1 cellular context compared by ENCODE assay signal in genomic region chr20:50730765-50731054, GRCh38.
TF ChIP-seq lines count a peak whose summit lies in the region.

No MANE protein-coding gene starts in this region.

TF ChIP-seq in GM12878, 131 proteins besides CTCF, POLR2A, EP300 and RAD21 (continued from another document and continues in another):
- no peak for TF ChIP-seq E2F8 (IDR thresholded peaks at IDR 0.05; ENCODE audit: low read depth, partially characterized antibody)
- no peak for TF ChIP-seq ZZZ3 (IDR thresholded peaks at IDR 0.05; ENCODE audit: control insufficient read depth, insufficient read length, low read depth)
- no peak for TF ChIP-seq ZBTB40 (IDR thresholded peaks at IDR 0.05; ENCODE audit: borderline replicate concordance)
- TF ChIP-seq ZNF687 (IDR thresholded peaks at IDR 0.05), result peak; percentile 14; the same call in 1 of the 2 replicates
- TF ChIP-seq SMAD5 (IDR thresholded peaks at IDR 0.05; ENCODE audit: low read depth), result no peak
- TF ChIP-seq NR2C1 (IDR thresholded peaks at IDR 0.05), result no peak
- TF ChIP-seq USF1 (IDR thresholded peaks at IDR 0.05; ENCODE audit: borderline replicate concordance, extremely low read length, insufficient read depth, low read depth, low read length), result no peak
- no peak for TF ChIP-seq ATF2 (IDR thresholded peaks at IDR 0.05; ENCODE audit: low read length)
- TF ChIP-seq CBX3 (IDR thresholded peaks at IDR 0.05; ENCODE audit: borderline replicate concordance, low read depth), result no peak
- TF ChIP-seq YY1 (IDR thresholded peaks at IDR 0.05; ENCODE audit: low read depth, low read length), result no peak
- no peak for TF ChIP-seq SIX5 (IDR thresholded peaks at IDR 0.05; ENCODE audit: low read depth, low read length, severe bottlenecking)
- peak; percentile 53 for TF ChIP-seq NKRF (conservative IDR thresholded peaks at IDR 0.05)
- TF ChIP-seq PKNOX1 (IDR thresholded peaks at IDR 0.05), result peak; percentile 62
- TF ChIP-seq TBL1XR1 (IDR thresholded peaks at IDR 0.05; ENCODE audit: low read depth, low read length), result no peak
- TF ChIP-seq NFXL1 (IDR thresholded peaks at IDR 0.05; ENCODE audit: borderline replicate concordance), result peak; percentile 84; the same call in 1 of the 2 replicates
- TF ChIP-seq EZH2 (IDR thresholded peaks at IDR 0.05; ENCODE audit: borderline replicate concordance, control insufficient read depth, low read depth, low read length), result no peak
- TF ChIP-seq FOS (IDR thresholded peaks at IDR 0.05; ENCODE audit: borderline replicate concordance, extremely low read depth, insufficient read length), result no peak
- TF ChIP-seq BCL3 (IDR thresholded peaks at IDR 0.05; ENCODE audit: borderline replicate concordance, insufficient read depth, low read depth, low read length, poor library complexity, severe bottlenecking), result no peak
- no peak for TF ChIP-seq ATF3 (IDR thresholded peaks at IDR 0.05; ENCODE audit: borderline replicate concordance, extremely low read depth, low read depth, low read length)
- no peak for TF ChIP-seq ZNF207 (IDR thresholded peaks at IDR 0.05; ENCODE audit: borderline replicate concordance)
- TF ChIP-seq ZBTB4 (CRISPR knock-in tag; IDR thresholded peaks at IDR 0.05), result no peak
- TF ChIP-seq MAX (IDR thresholded peaks at IDR 0.05; ENCODE audit: low read depth, low read length), result no peak
- TF ChIP-seq LARP7 (IDR thresholded peaks at IDR 0.05), result 0 out of 2 replicates have a peak, but pooled peaks have one; percentile 27
- no peak for TF ChIP-seq STAT3 (IDR thresholded peaks at IDR 0.05; ENCODE audit: low read depth, low read length)
- TF ChIP-seq RUNX3 (IDR thresholded peaks at IDR 0.05; ENCODE audit: low read length), result no peak
- no peak for TF ChIP-seq EGR1 (IDR thresholded peaks at IDR 0.05; ENCODE audit: borderline replicate concordance in 1 of 2, low read depth in 2 of 2, low read length in 2 of 2)
- no peak for TF ChIP-seq HSF1 (IDR thresholded peaks at IDR 0.05; ENCODE audit: low read depth, low read length)
- TF ChIP-seq SMC3 (IDR thresholded peaks at IDR 0.05; ENCODE audit: borderline replicate concordance, low read length), result no peak
- TF ChIP-seq JUNB (IDR thresholded peaks at IDR 0.05), result no peak
